In the genomic region with DNA sequence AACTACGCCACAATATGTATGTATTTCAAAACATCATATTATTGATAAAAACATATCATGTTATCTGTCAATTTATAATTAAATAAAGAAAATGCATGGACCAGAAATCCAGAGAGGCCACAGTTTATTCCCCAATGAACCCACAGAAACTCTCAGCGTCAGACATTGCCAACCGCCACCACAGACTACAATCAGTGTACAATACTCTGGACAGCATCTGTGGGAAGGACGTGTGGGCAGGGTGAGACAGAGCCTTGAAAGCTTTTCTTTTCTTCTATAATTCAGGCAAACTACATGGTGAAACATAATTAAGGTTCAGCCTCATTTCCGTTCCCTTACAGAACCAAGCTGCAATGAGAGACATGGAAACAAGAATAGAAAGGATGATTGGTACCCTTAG, we compare ENCODE assay signal across 30 cellular contexts.
"Had no signal": no experiment of that assay in that cellular context is flagged by ENCODE, and none has a peak within 500 bp of the region (broad histone marks: within the 10 kb centered on the region; RNA-seq: fewer than 3 reads in every experiment).

No MANE protein-coding gene starts in this region.

- ATAC-seq: activated CD4-positive, alpha-beta T cell treated with anti-CD3 and anti-CD28 coated beads for 36 hours; activated CD4-positive, CD25-positive, alpha-beta regulatory T cell treated with anti-CD3 and anti-CD28 coated beads, Interleukin-2, amount 50 U/mL, for 24 hours; activated CD8-positive, alpha-beta memory T cell treated with anti-CD3 and anti-CD28 coated beads, Interleukin-2, amount 10 ng/mL, durations not matched to agents 7 days and 5 days; activated CD8-positive, alpha-beta T cell treated with anti-CD3 and anti-CD28 coated beads, Interleukin-2, amount 10 ng/mL, durations not matched to agents 7 days and 5 days; activated naive CD8-positive, alpha-beta T cell treated with anti-CD3 and anti-CD28 coated beads, Interleukin-2, amount 50 U/mL, for 24 hours; body of pancreas; WTC11 had no signal

- H3K27ac ChIP-seq: ascending aorta, body of pancreas, brain microvascular endothelial cell, breast epithelium, VCaP had no signal

- H3K9me3 ChIP-seq: ascending aorta, body of pancreas, breast epithelium had no signal

- H3K36me3 ChIP-seq: ascending aorta, brain microvascular endothelial cell, breast epithelium had no signal

- DNase-seq: activated CD4-positive, alpha-beta memory T cell treated with anti-CD3 and anti-CD28 coated beads, Interleukin-2, amount 10 ng/mL, durations not matched to agents 7 days and 5 days; activated CD4-positive, alpha-beta T cell treated with anti-CD3 and anti-CD28 coated beads for 1 hour; activated CD4-positive, alpha-beta T cell treated with anti-CD3 and anti-CD28 coated beads for 36 hours; activated CD4-positive, alpha-beta T cell treated with anti-CD3 and anti-CD28 coated beads for 48 hours; activated CD4-positive, alpha-beta T cell treated with anti-CD3 and anti-CD28 coated beads, Interleukin-2, amount 10 ng/mL, durations not matched to agents 7 days and 5 days; activated CD4-positive, alpha-beta T cell treated with anti-CD3 and anti-CD28 coated beads, Interleukin-2, amount 50 U/mL, for 48 hours; activated CD4-positive, CD25-positive, alpha-beta regulatory T cell; activated CD8-positive, alpha-beta memory T cell treated with anti-CD3 and anti-CD28 coated beads for 24 hours; activated CD8-positive, alpha-beta memory T cell treated with anti-CD3 and anti-CD28 coated beads, Interleukin-2, amount 10 ng/mL, durations not matched to agents 7 days and 5 days; activated CD8-positive, alpha-beta memory T cell treated with anti-CD3 and anti-CD28 coated beads, Interleukin-2, amount 50 U/mL, for 48 hours; activated CD8-positive, alpha-beta T cell treated with anti-CD3 and anti-CD28 coated beads, Interleukin-2, amount 10 ng/mL, durations not matched to agents 7 days and 5 days; activated effector memory CD4-positive, alpha-beta T cell treated with Interleukin-2 at 50 U/mL for 16 hours; activated gamma-delta T cell; activated naive CD4-positive, alpha-beta T cell treated with anti-CD3 and anti-CD28 coated beads, Interleukin-2, amount 10 ng/mL, durations not matched to agents 7 days and 5 days; activated naive CD4-positive, alpha-beta T cell treated with Interleukin-2 at 50 U/mL for 16 hours; activated naive CD8-positive, alpha-beta T cell treated with anti-CD3 and anti-CD28 coated beads, Interleukin-2, amount 10 ng/mL, durations not matched to agents 7 days and 5 days; activated naive CD8-positive, alpha-beta T cell treated with anti-CD3 and anti-CD28 coated beads, Interleukin-2, amount 50 U/mL, for 24 hours; activated T-cell treated with anti-CD3 and anti-CD28 coated beads, Interleukin-2, amount 50 U/mL, for 24 hours; activated T-cell treated with anti-CD3 and anti-CD28 coated beads, Interleukin-2, amount 50 U/mL, for 48 hours; body of pancreas; brain microvascular endothelial cell; central memory CD4-positive, alpha-beta T cell; T-helper 1 cell; T-helper 2 cell; T-helper 9 cell had no signal

- H3K27me3 ChIP-seq: ascending aorta, body of pancreas, brain microvascular endothelial cell, breast epithelium had no signal

- H3K4me3 ChIP-seq: ascending aorta, body of pancreas, breast epithelium had no signal
